ENCODE assay signal across 1 cellular context in genomic region chrX:48631376-48632090, GRCh38.
A peak's percentile ranks its signal among the peaks of the same experiment; 100 is the strongest.
TF ChIP-seq lines count a peak whose summit lies in the region.

No MANE protein-coding gene starts in this region.

TF ChIP-seq in IMR-90, 13 proteins besides CTCF, POLR2A, EP300 and RAD21:
- no peak for TF ChIP-seq RCOR1 (IDR thresholded peaks at IDR 0.05; ENCODE audit: insufficient replicate concordance, low read length)
- TF ChIP-seq MAFK (IDR thresholded peaks at IDR 0.05; ENCODE audit: low read depth, low read length), result no peak
- peak; percentile 74; the same call in 1 of the 2 replicates for TF ChIP-seq MAZ (IDR thresholded peaks at IDR 0.05; ENCODE audit: borderline replicate concordance, low read depth, low read length)
- peak; percentile 54; the same call in 1 of the 2 replicates for TF ChIP-seq SMC3 (IDR thresholded peaks at IDR 0.05; ENCODE audit: low read depth, low read length)
